18 cellular contexts compared by ENCODE assay signal in genomic region chr15:25065876-25066275, GRCh38.
"Had no signal": no experiment of that assay in that cellular context is flagged by ENCODE, and none has a peak within 500 bp of the region (broad histone marks: within the 10 kb centered on the region; RNA-seq: fewer than 3 reads in every experiment).

No MANE protein-coding gene starts in this region.

- H3K4me3 Mint-ChIP-seq: activated CD4-positive, alpha-beta memory T cell treated with anti-CD3 and anti-CD28 coated beads, Interleukin-2, amount 10 ng/mL, durations not matched to agents 7 days and 5 days; activated naive CD4-positive, alpha-beta T cell treated with anti-CD3 and anti-CD28 coated beads, Interleukin-2, amount 10 ng/mL, durations not matched to agents 7 days and 5 days; brain; effector memory CD8-positive, alpha-beta T cell had no signal

- H3K27me3 Mint-ChIP-seq: activated CD4-positive, alpha-beta memory T cell treated with anti-CD3 and anti-CD28 coated beads, Interleukin-2, amount 10 ng/mL, durations not matched to agents 7 days and 5 days; activated naive CD4-positive, alpha-beta T cell treated with anti-CD3 and anti-CD28 coated beads, Interleukin-2, amount 10 ng/mL, durations not matched to agents 7 days and 5 days; effector memory CD8-positive, alpha-beta T cell; naive thymus-derived CD4-positive, alpha-beta T cell had no signal

- DNase-seq: activated CD4-positive, alpha-beta memory T cell treated with anti-CD3 and anti-CD28 coated beads, Interleukin-2, amount 10 ng/mL, durations not matched to agents 7 days and 5 days; activated CD4-positive, alpha-beta T cell treated with anti-CD3 and anti-CD28 coated beads for 48 hours; activated effector memory CD4-positive, alpha-beta T cell treated with anti-CD3 and anti-CD28 coated beads, Interleukin-2, amount 50 U/mL, for 16 hours; activated naive CD4-positive, alpha-beta T cell treated with anti-CD3 and anti-CD28 coated beads, Interleukin-2, amount 10 ng/mL, durations not matched to agents 7 days and 5 days; caudate nucleus; effector memory CD8-positive, alpha-beta T cell; esophagus squamous epithelium; hypothalamus; naive thymus-derived CD4-positive, alpha-beta T cell; occipital lobe; stimulated activated CD4-positive, alpha-beta T cell treated with anti-CD3 and anti-CD28 coated beads, Interleukin-4, amount 100 ng/mL, for 1 hour; stimulated activated naive CD4-positive, alpha-beta T cell; thyroid gland had no signal

- H3K27me3 ChIP-seq: esophagus squamous epithelium, gastrocnemius medialis, thyroid gland had no signal

- H3K27ac Mint-ChIP-seq: activated CD4-positive, alpha-beta memory T cell treated with anti-CD3 and anti-CD28 coated beads, Interleukin-2, amount 10 ng/mL, durations not matched to agents 7 days and 5 days; activated naive CD4-positive, alpha-beta T cell treated with anti-CD3 and anti-CD28 coated beads, Interleukin-2, amount 10 ng/mL, durations not matched to agents 7 days and 5 days; brain; effector memory CD8-positive, alpha-beta T cell had no signal

- ATAC-seq: effector memory CD8-positive, alpha-beta T cell; gastrocnemius medialis; naive thymus-derived CD4-positive, alpha-beta T cell; sciatic nerve had no signal

- H3K27ac ChIP-seq: esophagus squamous epithelium, gastrocnemius medialis, thyroid gland had no signal

- H3K4me3 ChIP-seq: gastrocnemius medialis, lung, thyroid gland had no signal

- H3K4me1 Mint-ChIP-seq: activated CD4-positive, alpha-beta memory T cell treated with anti-CD3 and anti-CD28 coated beads, Interleukin-2, amount 10 ng/mL, durations not matched to agents 7 days and 5 days; activated naive CD4-positive, alpha-beta T cell treated with anti-CD3 and anti-CD28 coated beads, Interleukin-2, amount 10 ng/mL, durations not matched to agents 7 days and 5 days; brain; naive thymus-derived CD4-positive, alpha-beta T cell; neural crest cell had no signal

- H3K4me1 ChIP-seq: esophagus squamous epithelium, gastrocnemius medialis, thyroid gland had no signal
